ENCODE assay signal across 1 cellular context in the genomic region with DNA sequence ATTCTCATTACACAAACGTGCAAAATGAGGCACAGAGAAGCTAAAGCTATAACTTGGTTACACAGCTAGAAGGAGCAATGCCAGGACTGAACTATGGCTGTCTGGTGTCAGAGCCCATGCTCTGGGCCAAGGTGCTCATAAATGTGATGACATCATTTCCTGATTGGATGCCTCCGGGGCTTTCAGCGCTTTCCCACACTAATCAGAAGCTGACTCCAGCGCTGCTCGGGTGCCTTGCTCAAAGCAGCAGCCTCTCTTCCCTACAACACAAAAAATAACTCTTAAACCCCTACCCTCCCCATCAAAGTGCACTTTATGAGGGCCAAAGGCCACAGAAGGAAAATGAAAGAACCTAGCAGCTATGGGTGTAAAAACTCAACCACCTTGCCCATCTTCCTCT.
TF ChIP-seq lines count a peak whose summit lies in the region.

No MANE protein-coding gene starts in this region.

TF ChIP-seq in K562, 482 proteins besides CTCF, POLR2A, EP300 and RAD21 (continued from another document):
- no peak for TF ChIP-seq ZFX (CRISPR knock-in tag; IDR thresholded peaks at IDR 0.05)
TF ChIP-seq in K562: peak in this region for 2.
